In the genomic region with DNA sequence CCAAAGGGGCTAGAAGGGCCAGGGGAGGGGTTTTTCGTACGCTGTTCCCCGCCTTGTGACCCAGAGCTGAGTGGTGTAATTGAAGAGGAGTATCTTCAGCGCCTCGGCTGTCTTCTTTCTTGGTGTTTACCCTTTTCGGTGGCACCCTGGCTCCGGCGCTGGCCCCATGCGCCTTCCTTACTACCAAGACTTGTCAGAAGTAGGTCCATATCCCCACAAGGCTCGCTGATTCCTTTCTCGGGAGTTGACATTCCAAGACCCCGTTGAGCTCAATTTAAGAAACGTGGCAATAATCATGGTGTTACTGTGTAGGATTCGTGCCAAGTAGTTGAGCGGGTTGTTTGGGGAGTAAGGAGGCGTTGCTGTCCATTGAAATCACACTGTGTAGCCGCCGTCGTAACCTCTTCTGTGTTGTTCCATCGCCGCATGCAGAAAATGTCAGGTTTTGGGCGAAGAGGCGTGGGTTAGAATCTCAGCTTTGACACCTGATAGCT, we compare ENCODE assay signal across 1 cellular context.
TF ChIP-seq lines count a peak whose summit lies in the region.

No MANE protein-coding gene starts in this region.

TF ChIP-seq in HEK293, 187 proteins besides CTCF, POLR2A, EP300 and RAD21 (continued from another document):
- TF ChIP-seq ZBTB8A (tag by site-specific recombination; IDR thresholded peaks at IDR 0.05) (peak; percentile 47; the same call in 1 of the 2 replicates), ZSCAN23 (tag by site-specific recombination; IDR thresholded peaks at IDR 0.05) (no peak), ZNF600 (tag by site-specific recombination; IDR thresholded peaks at IDR 0.05) (peak; percentile 38), ZNF341 (tag by site-specific recombination; IDR thresholded peaks at IDR 0.05; ENCODE audit: low read depth) (peak; percentile 75), TRIM28 (IDR thresholded peaks at IDR 0.05; ENCODE audit: borderline replicate concordance, low read length) (no peak), ZNF76 (tag by site-specific recombination; IDR thresholded peaks at IDR 0.05; ENCODE audit: borderline replicate concordance, low read depth) (0 out of 2 replicates have a peak, but pooled peaks have one; percentile 3), ZBTB20 (tag by site-specific recombination; IDR thresholded peaks at IDR 0.05) (no peak; the same call in 1 of the 2 replicates), ZNF544 (tag by site-specific recombination; IDR thresholded peaks at IDR 0.05) (no peak), REST (tag by site-specific recombination; IDR thresholded peaks at IDR 0.05) (peak; percentile 79), ELK4 (IDR thresholded peaks at IDR 0.05; ENCODE audit: borderline replicate concordance, low read depth, low read length) (no peak)
- TF ChIP-seq, protein P1, sequence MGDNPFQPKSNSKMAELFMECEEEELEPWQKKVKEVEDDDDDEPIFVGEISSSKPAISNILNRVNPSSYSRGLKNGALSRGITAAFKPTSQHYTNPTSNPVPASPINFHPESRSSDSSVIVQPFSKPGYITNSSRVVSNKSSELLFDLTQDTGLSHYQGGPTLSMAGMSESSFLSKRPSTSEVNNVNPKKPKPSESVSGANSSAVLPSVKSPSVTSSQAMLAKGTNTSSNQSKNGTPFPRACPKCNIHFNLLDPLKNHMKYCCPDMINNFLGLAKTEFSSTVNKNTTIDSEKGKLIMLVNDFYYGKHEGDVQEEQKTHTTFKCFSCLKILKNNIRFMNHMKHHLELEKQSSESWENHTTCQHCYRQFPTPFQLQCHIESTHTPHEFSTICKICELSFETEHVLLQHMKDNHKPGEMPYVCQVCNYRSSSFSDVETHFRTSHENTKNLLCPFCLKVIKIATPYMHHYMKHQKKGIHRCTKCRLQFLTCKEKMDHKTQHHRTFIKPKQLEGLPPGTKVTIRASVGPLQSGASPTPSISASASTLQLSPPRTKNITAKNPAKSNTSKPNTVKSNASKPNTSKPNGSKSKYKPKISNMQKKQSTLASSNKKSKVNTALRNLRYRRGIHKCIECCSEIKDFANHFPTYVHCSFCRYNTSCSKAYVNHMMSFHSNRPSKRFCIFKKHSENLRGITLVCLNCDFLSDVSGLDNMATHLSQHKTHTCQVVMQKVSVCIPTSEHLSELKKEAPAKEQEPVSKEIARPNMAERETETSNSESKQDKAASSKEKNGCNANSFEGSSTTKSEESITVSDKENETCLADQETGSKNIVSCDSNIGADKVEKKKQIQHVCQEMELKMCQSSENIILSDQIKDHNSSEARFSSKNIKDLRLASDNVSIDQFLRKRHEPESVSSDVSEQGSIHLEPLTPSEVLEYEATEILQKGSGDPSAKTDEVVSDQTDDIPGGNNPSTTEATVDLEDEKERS (tag by site-specific recombination; IDR thresholded peaks at IDR 0.05): no peak
TF ChIP-seq in HEK293: peak in this region for 10.
